Comparison of ENCODE assay signal across 9 cellular contexts in the genomic region with DNA sequence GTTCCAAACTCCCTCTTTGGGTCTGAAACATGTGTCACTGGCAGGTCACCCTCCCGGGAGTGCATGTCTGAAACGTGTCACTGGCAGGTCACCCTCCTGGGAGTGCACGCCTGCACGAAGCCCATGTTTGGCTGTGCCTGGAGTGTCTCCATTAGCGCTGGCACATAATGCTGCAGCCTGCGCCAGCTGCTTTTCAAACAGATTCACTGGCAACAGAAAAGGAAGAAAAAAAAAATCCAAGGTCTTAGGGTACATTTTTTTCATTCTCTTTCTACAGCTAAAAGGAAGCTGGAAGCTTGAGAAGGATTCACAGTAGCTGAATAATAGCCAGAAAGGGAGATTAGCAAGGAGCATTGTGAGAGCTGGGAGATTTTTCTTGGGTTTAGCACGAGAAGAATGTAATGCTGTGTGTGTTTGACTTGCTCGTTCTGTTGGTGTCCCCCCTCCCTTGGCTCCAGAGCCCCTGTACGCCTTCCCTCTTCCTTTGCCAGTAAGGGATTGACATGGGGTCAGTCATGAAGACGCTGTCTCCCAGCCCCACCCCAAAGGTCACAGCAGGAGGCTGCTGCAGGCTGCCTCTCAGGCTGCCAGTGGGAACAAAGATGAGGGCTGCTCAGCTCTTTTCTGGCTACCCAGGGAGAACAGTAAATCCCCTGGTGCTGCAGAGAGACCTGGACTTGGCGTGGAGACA. TPM values are rescaled to one million over a fixed set of nuclear protein-coding genes. Genes with fewer than 3 reads are reported as not detected.
A peak's percentile ranks its signal among the peaks of the same experiment; 100 is the strongest.
DNase-seq lines count a peak whose midpoint lies in the region; ATAC-seq lines count a peak whose summit lies in the region.
"Had no signal": no experiment of that assay in that cellular context is flagged by ENCODE, and none has a peak within 500 bp of the region (broad histone marks: within the 10 kb centered on the region; RNA-seq: fewer than 3 reads in every experiment).

No MANE protein-coding gene starts in this region.

- no peak for ATAC-seq in activated T-helper 17 cell treated with anti-CD3 and anti-CD28 coated beads, Interleukin-2, amount 50 U/mL, for 72 hours (replicated peaks)
- no peak for ATAC-seq in GM19467 (IDR thresholded peaks at IDR 0.05; ENCODE audit: unreplicated experiment)
- no peak for ATAC-seq in HG03039 (IDR thresholded peaks at IDR 0.05; ENCODE audit: unreplicated experiment)

- no peaks in the 10 kb centered on the region for H3K36me3 Mint-ChIP-seq in activated T-helper 17 cell treated with anti-CD3 and anti-CD28 coated beads, Interleukin-2, amount 50 U/mL, for 72 hours (ENCODE audit: low read depth)

- DNase-seq in NCI-H1105 treated with DMSO at 0.1 percent for 48 hours (lab: John Stamatoyannopoulos, UW), result peak; percentile 59
- DNase-seq in caudate nucleus (lab: John Stamatoyannopoulos, UW), result peak in 22 of 61 donors; percentile 1 to 46 (median 10)
- DNase-seq in stromal cell of bone marrow (ENCODE audit: low read depth), result peak; percentile 49
- DNase-seq in HuH-7.5 (ENCODE audit: low spot score), result no peak
- DNase-seq: MM.1S had no signal

- H3K27ac ChIP-seq in caudate nucleus (ENCODE audit: low read depth, low read length), result peak overlapping the region; percentile 36
- peak overlapping the region; percentile 66 for H3K27ac ChIP-seq in layer of hippocampus (ENCODE audit: low read depth, low read length)

- no peaks in the 10 kb centered on the region for H3K4me1 Mint-ChIP-seq in activated T-helper 17 cell treated with anti-CD3 and anti-CD28 coated beads, Interleukin-2, amount 50 U/mL, for 72 hours

- no peak overlapping the region for H3K4me3 Mint-ChIP-seq in activated T-helper 17 cell treated with anti-CD3 and anti-CD28 coated beads, Interleukin-2, amount 50 U/mL, for 72 hours

- H3K9me3 Mint-ChIP-seq in activated T-helper 17 cell treated with anti-CD3 and anti-CD28 coated beads, Interleukin-2, amount 50 U/mL, for 72 hours, result no peaks in the 10 kb centered on the region

- H3K27me3 ChIP-seq in layer of hippocampus (ENCODE audit: control insufficient read depth, insufficient read depth, low read length), result no peaks in the 10 kb centered on the region

- no peak overlapping the region for H3K27ac Mint-ChIP-seq in activated T-helper 17 cell treated with anti-CD3 and anti-CD28 coated beads, Interleukin-2, amount 50 U/mL, for 72 hours

- peaks cover 31% of the 10 kb centered on the region for H3K27me3 Mint-ChIP-seq in activated T-helper 17 cell treated with anti-CD3 and anti-CD28 coated beads, Interleukin-2, amount 50 U/mL, for 72 hours

RNA-seq across cellular contexts. Expression of a gene that starts 39.1 kb away (rescaled TPM):
- under 1 TPM in 1 of 2 donors, not detected in 1; 0.32 TPM for total RNA-seq in activated T-helper 17 cell treated with anti-CD3 and anti-CD28 coated beads, Interleukin-2, amount 50 U/mL, for 72 hours
